ENCODE assay signal across 8 cellular contexts in the genomic region with DNA sequence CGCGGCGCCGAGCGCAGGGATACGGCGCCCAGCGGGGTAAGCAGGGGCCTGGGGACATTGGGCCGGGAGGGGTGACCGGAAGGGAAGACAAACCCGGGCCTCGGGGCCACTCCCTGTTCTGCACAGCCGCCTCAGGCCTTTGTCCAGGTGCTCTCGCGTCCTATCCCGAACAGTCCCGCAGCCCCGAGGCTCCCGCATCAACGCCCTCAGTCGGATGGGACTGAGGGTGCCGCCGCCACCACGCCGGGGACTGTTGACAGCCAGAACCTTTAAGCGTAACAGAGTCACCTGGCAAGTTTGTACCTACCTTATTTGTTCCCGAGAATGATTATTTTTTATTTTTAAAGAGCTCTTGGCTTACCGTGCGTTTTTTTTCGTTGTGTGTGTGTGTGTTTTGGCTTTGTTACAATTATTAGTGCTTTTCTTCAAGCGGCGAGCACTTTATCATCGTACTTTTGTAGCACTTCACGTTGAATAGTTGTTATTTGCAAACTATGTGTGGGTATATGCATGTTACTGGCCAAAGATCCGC. TPM values are rescaled to one million over a fixed set of nuclear protein-coding genes. Genes with fewer than 3 reads are reported as not detected.
DNase-seq lines count a peak whose midpoint lies in the region; ATAC-seq, FAIRE-seq and TF ChIP-seq lines count a peak whose summit lies in the region.

No MANE protein-coding gene starts in this region.

- peaks cover 17% of the 10 kb centered on the region for H3K36me3 Mint-ChIP-seq in T-helper 1 cell treated with Interleukin-12 subunit alpha and Interleukin-12 subunit beta and Interleukin-4 antibody, amounts not matched to agents 30 μg/mL and 1 μg/mL, for 36 hours (ENCODE audit: low read depth)

- H3K4me1 ChIP-seq in parathyroid adenoma: peaks cover 13% of the 10 kb centered on the region

- no peak for FAIRE-seq in D721Med (lab: Jason Lieb, UNC)

- H3K36me3 ChIP-seq in BJ (ENCODE audit: control insufficient read depth, insufficient read depth, low read length): peaks cover 8% of the 10 kb centered on the region
- H3K36me3 ChIP-seq in parathyroid adenoma (ENCODE audit: control insufficient read depth, insufficient read depth, low read length): no peaks in the 10 kb centered on the region

- POLR2A ChIA-PET in BJ (lab: Charles Lee): no interaction called here

- H3K27me3 ChIP-seq in BJ (ENCODE audit: control insufficient read depth, insufficient read depth, low read length): no peaks in the 10 kb centered on the region
- H3K27me3 ChIP-seq in parathyroid adenoma (ENCODE audit: control insufficient read depth, insufficient read depth, low read length): no peaks in the 10 kb centered on the region

- H2AFZ ChIP-seq in parathyroid adenoma: peak overlapping the region; percentile 93

- peaks cover 35% of the 10 kb centered on the region for H3K4me1 Mint-ChIP-seq in T-helper 1 cell treated with Interleukin-12 subunit alpha and Interleukin-12 subunit beta and Interleukin-4 antibody, amounts not matched to agents 30 μg/mL and 1 μg/mL, for 36 hours (ENCODE audit: low read depth)

- no peak for TF ChIP-seq CTCF in BJ (IDR thresholded peaks at IDR 0.05; ENCODE audit: insufficient read depth, low read depth, low read length)
- TF ChIP-seq CTCF in fibroblast of mammary gland (conservative IDR thresholded peaks at IDR 0.05; ENCODE audit: control insufficient read depth, insufficient read depth, low read depth, low read length): no peak
- no peak for TF ChIP-seq CTCF in parathyroid adenoma (IDR thresholded peaks at IDR 0.05)
- no peak for TF ChIP-seq CTCF in D721Med (IDR thresholded peaks at IDR 0.05; ENCODE audit: insufficient read depth, missing control alignments)

- DNase-seq in BJ (ENCODE audit: low read depth): no peak
- peak; percentile 25 for DNase-seq in fibroblast of mammary gland (ENCODE audit: low read depth)
- DNase-seq in D721Med (ENCODE audit: insufficient read length, low spot score): no peak

- ATAC-seq in GM19438 (IDR thresholded peaks at IDR 0.05; ENCODE audit: low read depth, unreplicated experiment) (peak; percentile 31), HG03521 (IDR thresholded peaks at IDR 0.05; ENCODE audit: unreplicated experiment) (peak; percentile 18), HG03342 (IDR thresholded peaks at IDR 0.05; ENCODE audit: unreplicated experiment) (no peak)

- peak overlapping the region; percentile 88 for H3K27ac ChIP-seq in parathyroid adenoma

- CTCF ChIA-PET in BJ (lab: Yijun Ruan, JAX): no interaction called here

- H3K9me3 ChIP-seq in parathyroid adenoma (ENCODE audit: control insufficient read depth, low read length): no peaks in the 10 kb centered on the region

- H3K4me3 ChIP-seq in BJ (ENCODE audit: low read depth, low read length) (peak overlapping the region; percentile 94), fibroblast of mammary gland (ENCODE audit: control insufficient read depth, low read depth, low read length) (peak overlapping the region; percentile 87), parathyroid adenoma (ENCODE audit: low read depth, low read length) (peak overlapping the region; percentile 95)

- peak overlapping the region; percentile 91 for H3K4me3 Mint-ChIP-seq in T-helper 1 cell treated with Interleukin-12 subunit alpha and Interleukin-12 subunit beta and Interleukin-4 antibody, amounts not matched to agents 30 μg/mL and 1 μg/mL, for 36 hours

- no peaks in the 10 kb centered on the region for H3K9me3 Mint-ChIP-seq in T-helper 1 cell treated with Interleukin-12 subunit alpha and Interleukin-12 subunit beta and Interleukin-4 antibody, amounts not matched to agents 30 μg/mL and 1 μg/mL, for 36 hours

- no peaks in the 10 kb centered on the region for H3K27me3 Mint-ChIP-seq in T-helper 1 cell treated with Interleukin-12 subunit alpha and Interleukin-12 subunit beta and Interleukin-4 antibody, amounts not matched to agents 30 μg/mL and 1 μg/mL, for 36 hours (ENCODE audit: low read depth)

- peaks cover 83% of the 10 kb centered on the region for H3K79me2 ChIP-seq in parathyroid adenoma

- peak overlapping the region; percentile 20 for H3K9ac ChIP-seq in parathyroid adenoma

- peak overlapping the region; percentile 88 for H3K4me2 ChIP-seq in parathyroid adenoma (ENCODE audit: low read length)

- peak overlapping the region; percentile 83 for H3K27ac Mint-ChIP-seq in T-helper 1 cell treated with Interleukin-12 subunit alpha and Interleukin-12 subunit beta and Interleukin-4 antibody, amounts not matched to agents 30 μg/mL and 1 μg/mL, for 36 hours

RNA-seq across cellular contexts. Expression of a gene that starts 0.4 kb away (rescaled TPM):
- 16.9 and 25.8 TPM in 2 replicates for polyA plus RNA-seq in BJ (2011; rRNA removed)
- 3.0 and 5.2 TPM in 2 replicates for polyA minus RNA-seq in BJ (2011; rRNA and poly(A)+ RNA removed)

RNA-seq across cellular contexts. Expression of a gene that starts 0.7 kb away (rescaled TPM):
- polyA plus RNA-seq in BJ (2011; rRNA removed): 4.9 and 7.9 TPM in 2 replicates
- 7.1 and 8.9 TPM in 2 replicates for polyA minus RNA-seq in BJ (2011; rRNA and poly(A)+ RNA removed)

RNA-seq across cellular contexts. Expression of a gene that starts 34.2 kb away (rescaled TPM):
- 6.2 and 11.7 TPM in 2 replicates for polyA plus RNA-seq in BJ (2011; rRNA removed)
- polyA minus RNA-seq in BJ (2011; rRNA and poly(A)+ RNA removed): 3.7 and 4.5 TPM in 2 replicates

RNA-seq across cellular contexts. Expression of a gene that starts 40.5 kb away (rescaled TPM):
- 25.7 and 74.7 TPM in 2 replicates for polyA plus RNA-seq in BJ (2011; rRNA removed)
- 10.9 and 11.0 TPM in 2 replicates for polyA minus RNA-seq in BJ (2011; rRNA and poly(A)+ RNA removed)
